Comparison of ENCODE assay signal across 17 cellular contexts in the genomic region with DNA sequence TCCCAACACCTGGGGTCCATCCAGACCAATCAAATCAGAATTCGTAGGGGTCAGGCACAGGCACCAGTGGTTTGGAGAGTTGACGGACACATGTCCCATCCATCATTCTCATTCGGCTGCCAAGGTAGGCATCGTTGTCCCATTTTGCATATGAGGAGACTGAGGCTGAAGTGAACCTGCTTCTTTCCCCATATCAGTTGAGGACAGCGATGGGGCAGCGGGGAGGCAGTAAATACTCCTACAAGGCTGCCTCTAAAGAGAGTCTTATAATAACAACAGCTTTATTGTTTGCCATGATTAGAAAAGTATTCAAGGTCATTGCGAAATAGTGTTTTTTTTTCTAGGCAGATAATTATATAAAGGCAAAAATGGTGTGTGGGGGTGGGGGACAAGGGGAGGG. TPM values are rescaled to one million over a fixed set of nuclear protein-coding genes. Genes with fewer than 3 reads are reported as not detected.
DNase-seq lines count a peak whose midpoint lies in the region; ATAC-seq and TF ChIP-seq lines count a peak whose summit lies in the region.
"Had no signal": no experiment of that assay in that cellular context is flagged by ENCODE, and none has a peak within 500 bp of the region (broad histone marks: within the 10 kb centered on the region; RNA-seq: fewer than 3 reads in every experiment).

No MANE protein-coding gene starts in this region.

- no peaks in the 10 kb centered on the region for H3K27me3 ChIP-seq in adipocyte (replicated peaks; ENCODE audit: control insufficient read depth, insufficient read depth, low read length)
- no peaks in the 10 kb centered on the region for H3K27me3 ChIP-seq in osteoblast (ENCODE audit: insufficient read depth, low read length)

- no peak for TF ChIP-seq CTCF in osteoblast (IDR thresholded peaks at IDR 0.05; ENCODE audit: extremely low read depth, low read depth, low read length)

- H3K9ac ChIP-seq in adipocyte (ENCODE audit: low read length) = peak overlapping the region; percentile 33
- H3K9ac ChIP-seq: KMS-11, parathyroid adenoma had no signal

- H3K36me3 ChIP-seq in adipocyte (ENCODE audit: control insufficient read depth, insufficient read depth, low read length, severe bottlenecking) (no peaks in the 10 kb centered on the region), osteoblast (ENCODE audit: insufficient read depth, low read length) (no peaks in the 10 kb centered on the region)
- H3K36me3 ChIP-seq: gastrocnemius medialis had no signal

- no peaks in the 10 kb centered on the region for H3K79me2 ChIP-seq in osteoblast (ENCODE audit: insufficient read depth, low read length)
- H3K79me2 ChIP-seq: parathyroid adenoma had no signal

- H4K20me1 ChIP-seq in osteoblast (ENCODE audit: insufficient read depth, low read length) = no peaks in the 10 kb centered on the region

- no peak overlapping the region for H3K4me2 ChIP-seq in osteoblast (ENCODE audit: insufficient read depth, low read length)

- H3K27ac ChIP-seq in osteoblast (ENCODE audit: low read depth, low read length) = no peak overlapping the region
- H3K27ac ChIP-seq: gastrocnemius medialis, parathyroid adenoma had no signal

- H2AFZ ChIP-seq in osteoblast (ENCODE audit: low read length) = no peak overlapping the region
- H2AFZ ChIP-seq: parathyroid adenoma had no signal

- no peak for ATAC-seq in HG03571 (IDR thresholded peaks at IDR 0.05; ENCODE audit: unreplicated experiment)
- ATAC-seq: stimulated activated effector memory CD8-positive, alpha-beta T cell treated with anti-CD3 and anti-CD28 coated beads, Interleukin-12 subunit alpha, Interleukin-12 subunit beta, amount 100 ng/mL, for 72 hours had no signal

- H3K4me1 ChIP-seq in adipocyte (ENCODE audit: control insufficient read depth, insufficient read depth, low read length) (peaks cover 26% of the 10 kb centered on the region), osteoblast (ENCODE audit: insufficient read depth, low read length) (peaks cover 9% of the 10 kb centered on the region)
- H3K4me1 ChIP-seq: gastrocnemius medialis, parathyroid adenoma had no signal

- DNase-seq in COLO829 (ENCODE audit: low spot score) (peak; percentile 81), adipocyte (ENCODE audit: low read depth) (peak; percentile 65), osteoblast (ENCODE audit: insufficient read length, low spot score, missing footprints) (peak; percentile 13), mucosa of gallbladder (ENCODE audit: low spot score) (no peak), NCI-H2081 treated with DMSO at 0.1 percent for 48 hours (lab: John Stamatoyannopoulos, UW) (no peak)
- DNase-seq: effector memory CD4-positive, alpha-beta T cell; gastrocnemius medialis; GOT3; kidney; mesendoderm; naive thymus-derived CD4-positive, alpha-beta T cell; NCI-H1694; NCI-H748 treated with DMSO at 0.1 percent for 48 hours had no signal

- H3K9me3 ChIP-seq in adipocyte (ENCODE audit: control insufficient read depth, low read length) = no peaks in the 10 kb centered on the region
- no peaks in the 10 kb centered on the region for H3K9me3 ChIP-seq in osteoblast (ENCODE audit: low read depth, low read length)
- H3K9me3 ChIP-seq: gastrocnemius medialis had no signal

- H3K4me3 ChIP-seq in adipocyte (ENCODE audit: low read length) = no peak overlapping the region
- no peak overlapping the region for H3K4me3 ChIP-seq in osteoblast (ENCODE audit: insufficient read depth, low read length)
- H3K4me3 ChIP-seq: gastrocnemius medialis had no signal

RNA-seq across cellular contexts. Expression of a gene that starts 1.6 kb away (rescaled TPM):
- total RNA-seq in osteoblast (5.6 and 8.0 TPM in 2 replicates), mucosa of gallbladder (2.8 TPM)

RNA-seq across cellular contexts. Expression of a gene that starts 18.9 kb away (rescaled TPM):
- total RNA-seq in osteoblast (1,459 and 1,507 TPM in 2 replicates), mucosa of gallbladder (2,359 TPM)

RNA-seq across cellular contexts. Expression of a gene that starts 31.1 kb away (rescaled TPM):
- total RNA-seq in osteoblast (15.9 and 20.3 TPM in 2 replicates), mucosa of gallbladder (12.1 TPM)

RNA-seq across cellular contexts. Expression of a gene that starts 57.2 kb away (rescaled TPM):
- total RNA-seq in osteoblast (127 and 144 TPM in 2 replicates), mucosa of gallbladder (22.6 TPM)

Comparison
In these comparisons a context has a peak if more than half of its experiments do, and no peak if none do; other contexts are left out.
1. DNase-seq: peak in COLO829 (single experiment), adipocyte (single experiment) and osteoblast (single experiment); none in mucosa of gallbladder (single experiment) and NCI-H2081 treated with DMSO at 0.1 percent for 48 hours (single experiment).